ENCODE assay signal across 12 cellular contexts in genomic region chr4:112857461-112857860, GRCh38.
DNase-seq lines count a peak whose midpoint lies in the region; ATAC-seq and TF ChIP-seq lines count a peak whose summit lies in the region.
"Had no signal": no experiment of that assay in that cellular context is flagged by ENCODE, and none has a peak within 500 bp of the region (broad histone marks: within the 10 kb centered on the region; RNA-seq: fewer than 3 reads in every experiment).

No MANE protein-coding gene starts in this region.

- H3K36me3 ChIP-seq in HUES64 (ENCODE audit: insufficient read depth, low read length) (no peaks in the 10 kb centered on the region), mesendoderm (ENCODE audit: control insufficient read depth, insufficient read depth, low read length) (no peaks in the 10 kb centered on the region)
- H3K36me3 ChIP-seq: SJCRH30 had no signal

- POLR2A ChIA-PET in AG04450 (lab: Yijun Ruan, JAX), result no interaction called here

- TF ChIP-seq CTCF in AG04450 (IDR thresholded peaks at IDR 0.05; ENCODE audit: low read depth, low read length) (no peak), chondrocyte (IDR thresholded peaks at IDR 0.05) (no peak), mesothelial cell of epicardium (IDR thresholded peaks at IDR 0.05; ENCODE audit: unreplicated experiment) (no peak)

- no peak overlapping the region for H3K18ac ChIP-seq in mesendoderm (ENCODE audit: low read length)

- H2BK15ac ChIP-seq in mesendoderm (replicated peaks; ENCODE audit: low read depth), result no peak overlapping the region

- H3K27ac ChIP-seq in AG04450 (ENCODE audit: low read depth, low read length) (no peak overlapping the region), HUES64 (ENCODE audit: low read depth, low read length) (peak overlapping the region; percentile 29; the same call in 1 of the 2 replicates), mesendoderm (ENCODE audit: low read depth, low read length) (no peak overlapping the region)
- H3K27ac ChIP-seq: SJCRH30 had no signal

- H4K5ac ChIP-seq in mesendoderm (ENCODE audit: low read length), result no peak overlapping the region

- H3K27ac Mint-ChIP-seq in chondrocyte (ENCODE audit: unreplicated experiment), result peak overlapping the region; percentile 77
- no peak overlapping the region for H3K27ac Mint-ChIP-seq in mesothelial cell of epicardium
- H3K27ac Mint-ChIP-seq: CD8-positive, alpha-beta T cell; natural killer cell had no signal

- H3K4me3 ChIP-seq in AG04450 (ENCODE audit: low read depth, low read length), result no peak overlapping the region
- no peak overlapping the region for H3K4me3 ChIP-seq in HUES64 (ENCODE audit: low read length)
- H3K4me3 ChIP-seq in mesendoderm (ENCODE audit: low read length), result no peak overlapping the region
- H3K4me3 ChIP-seq: SJCRH30 had no signal

- H4K8ac ChIP-seq in mesendoderm (ENCODE audit: low read depth, low read length), result no peak overlapping the region

- no peaks in the 10 kb centered on the region for H3K9me3 ChIP-seq in AG04450 (ENCODE audit: control insufficient read depth, insufficient read depth, low read length)
- no peaks in the 10 kb centered on the region for H3K9me3 ChIP-seq in HUES64 (ENCODE audit: insufficient read depth, low read depth, low read length)
- H3K9me3 ChIP-seq: SJCRH30 had no signal

- H2BK5ac ChIP-seq in mesendoderm (ENCODE audit: low read length), result no peak overlapping the region

- H3K56ac ChIP-seq in mesendoderm (ENCODE audit: low read length), result no peak overlapping the region

- WGBS in HUES64, result 100% methylated on average over 1 of the region's 1 CpG
- WGBS in mesendoderm (ENCODE audit: extremely low coverage, insufficient coverage, low lambda C conversion rate), result no CpG with 5 or more reads among the region's 1 CpG

- no peak overlapping the region for H3K23ac ChIP-seq in mesendoderm (ENCODE audit: low read length)

- H3K79me1 ChIP-seq in mesendoderm (ENCODE audit: low read length), result peaks cover 5% of the 10 kb centered on the region

- H3K36me3 Mint-ChIP-seq in chondrocyte (ENCODE audit: low read depth) (no peaks in the 10 kb centered on the region), mesothelial cell of epicardium (no peaks in the 10 kb centered on the region)
- H3K36me3 Mint-ChIP-seq: CD8-positive, alpha-beta T cell; natural killer cell had no signal

- peaks cover 1% of the 10 kb centered on the region for H3K79me2 ChIP-seq in mesendoderm (ENCODE audit: control insufficient read depth, insufficient read depth, low read length)

- H3K9ac ChIP-seq in HUES64 (ENCODE audit: low read depth, low read length) (no peak overlapping the region), mesendoderm (ENCODE audit: low read length) (no peak overlapping the region)

- CTCF ChIA-PET in AG04450 (lab: Charles Lee), result no interaction called here

- H3K27me3 Mint-ChIP-seq in chondrocyte (ENCODE audit: low read depth) (no peaks in the 10 kb centered on the region), mesothelial cell of epicardium (ENCODE audit: low read depth) (no peaks in the 10 kb centered on the region)

- H3K4me2 ChIP-seq in mesendoderm (ENCODE audit: low read length), result no peak overlapping the region

- DNase-seq in AG04450 (ENCODE audit: low read depth, low spot score), result peak; percentile 46
- no peak for DNase-seq in chondrocyte (ENCODE audit: low spot score)
- DNase-seq in mesendoderm, result peak; percentile 85
- DNase-seq in mesothelial cell of epicardium (ENCODE audit: low spot score in 2 of 2, unreplicated experiment in 2 of 2), result no peak
- DNase-seq: CD8-positive, alpha-beta T cell; natural killer cell; NCI-H1105 treated with DMSO at 0.1 percent for 48 hours; SJCRH30 had no signal

- H2AK5ac ChIP-seq in mesendoderm (ENCODE audit: low read length), result no peak overlapping the region

- no peak overlapping the region for H3K4ac ChIP-seq in mesendoderm (ENCODE audit: low read depth, low read length)

- H3K4me3 Mint-ChIP-seq in chondrocyte (ENCODE audit: unreplicated experiment) (no peak overlapping the region), mesothelial cell of epicardium (no peak overlapping the region)
- H3K4me3 Mint-ChIP-seq: CD8-positive, alpha-beta T cell; natural killer cell had no signal

- peaks cover 30% of the 10 kb centered on the region for H3K4me1 Mint-ChIP-seq in chondrocyte (ENCODE audit: low read depth)
- peaks cover 23% of the 10 kb centered on the region for H3K4me1 Mint-ChIP-seq in mesothelial cell of epicardium
- H3K4me1 Mint-ChIP-seq: natural killer cell had no signal

- H3K9me3 Mint-ChIP-seq in chondrocyte (ENCODE audit: low read depth) (no peaks in the 10 kb centered on the region), mesothelial cell of epicardium (no peaks in the 10 kb centered on the region)
- H3K9me3 Mint-ChIP-seq: CD8-positive, alpha-beta T cell had no signal

- ATAC-seq in HG02798 (IDR thresholded peaks at IDR 0.05; ENCODE audit: poor library complexity, unreplicated experiment) (no peak), GM21390 (IDR thresholded peaks at IDR 0.05; ENCODE audit: unreplicated experiment) (no peak), HG03139 (IDR thresholded peaks at IDR 0.05; ENCODE audit: unreplicated experiment) (no peak)
- ATAC-seq: CD8-positive, alpha-beta T cell; natural killer cell had no signal

- H2BK120ac ChIP-seq in mesendoderm (ENCODE audit: low read depth, low read length), result no peak overlapping the region

- H3K27me3 ChIP-seq in AG04450 (ENCODE audit: control insufficient read depth, insufficient read depth, low read length) (no peaks in the 10 kb centered on the region), HUES64 (ENCODE audit: insufficient read depth, low read length) (no peaks in the 10 kb centered on the region), mesendoderm (ENCODE audit: insufficient read depth, low read length, poor library complexity) (no peaks in the 10 kb centered on the region)
- H3K27me3 ChIP-seq: SJCRH30 had no signal

- H3K4me1 ChIP-seq in HUES64 (ENCODE audit: insufficient read depth, low read length), result peaks cover 65% of the 10 kb centered on the region
- peaks cover 14% of the 10 kb centered on the region for H3K4me1 ChIP-seq in mesendoderm (ENCODE audit: control insufficient read depth, low read depth, low read length)

Comparison
In these comparisons a context has a peak if more than half of its experiments do, and no peak if none do; other contexts are left out.
1. DNase-seq: peak in AG04450 (single experiment) and mesendoderm (single experiment); none in chondrocyte (single experiment) and mesothelial cell of epicardium (0 of 2).